1 cellular context compared by ENCODE assay signal in the genomic region with DNA sequence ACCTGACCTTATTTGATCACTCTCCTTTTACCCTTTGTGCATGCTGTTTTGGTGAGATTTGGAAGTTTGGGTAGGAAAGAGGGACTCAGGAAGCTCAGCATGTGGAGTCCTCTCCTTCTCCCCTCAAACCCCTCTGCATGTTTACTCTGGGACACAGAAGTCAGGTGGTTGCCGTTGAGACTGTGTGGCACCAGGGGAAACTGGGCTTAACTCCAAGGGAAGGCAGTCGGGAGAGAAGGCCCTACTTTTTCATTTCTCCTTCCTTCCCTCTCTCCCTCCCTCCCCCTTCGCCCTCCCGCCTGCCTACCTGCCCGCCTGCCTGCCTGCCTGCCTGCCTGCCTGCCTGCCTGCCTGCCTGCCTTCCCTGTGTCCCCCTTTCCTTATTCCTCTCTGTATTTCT.
TF ChIP-seq lines count a peak whose summit lies in the region.

No MANE protein-coding gene starts in this region.

TF ChIP-seq in H1, 55 proteins besides CTCF, POLR2A, EP300 and RAD21:
- TF ChIP-seq SAP30 (IDR thresholded peaks at IDR 0.05; ENCODE audit: insufficient read depth, insufficient replicate concordance, low read length) (no peak), SUZ12 (IDR thresholded peaks at IDR 0.05; ENCODE audit: low read length) (no peak), SRF (IDR thresholded peaks at IDR 0.05; ENCODE audit: low read depth, low read length) (no peak)
TF ChIP-seq in H1: peak in this region for 0.
